Comparison of ENCODE assay signal across 27 cellular contexts in genomic region chr6:161212902-161213301, GRCh38.
"Had no signal": no experiment of that assay in that cellular context is flagged by ENCODE, and none has a peak within 500 bp of the region (broad histone marks: within the 10 kb centered on the region; RNA-seq: fewer than 3 reads in every experiment).

No MANE protein-coding gene starts in this region.

- H3K9me3 ChIP-seq: ascending aorta, body of pancreas had no signal

- H3K27me3 ChIP-seq: ascending aorta, body of pancreas had no signal

- H3K4me3 ChIP-seq: ascending aorta, body of pancreas had no signal

- ATAC-seq: activated naive CD4-positive, alpha-beta T cell treated with anti-CD3 and anti-CD28 coated beads, Interleukin-2, amount 50 U/mL, for 72 hours; activated T-cell treated with anti-CD3 and anti-CD28 coated beads, Interleukin-2, amount 50 U/mL, for 72 hours; body of pancreas; effector memory CD8-positive, alpha-beta T cell; T-helper 17 cell had no signal

- H3K36me3 ChIP-seq: ascending aorta had no signal

- DNase-seq: activated CD4-positive, alpha-beta memory T cell treated with anti-CD3 and anti-CD28 coated beads, Interleukin-2, amount 10 ng/mL, durations not matched to agents 7 days and 5 days; activated CD4-positive, alpha-beta T cell treated with anti-CD3 and anti-CD28 coated beads for 1 hour; activated CD4-positive, alpha-beta T cell treated with anti-CD3 and anti-CD28 coated beads for 4 hours; activated CD4-positive, alpha-beta T cell treated with anti-CD3 and anti-CD28 coated beads, Interleukin-2, amount 10 ng/mL, durations not matched to agents 7 days and 5 days; activated CD4-positive, alpha-beta T cell treated with anti-CD3 and anti-CD28 coated beads, Interleukin-2, amount 50 U/mL, for 4 hours; activated CD4-positive, CD25-positive, alpha-beta regulatory T cell; activated CD8-positive, alpha-beta memory T cell treated with anti-CD3 and anti-CD28 coated beads, Interleukin-2, amount 50 U/mL, for 48 hours; activated gamma-delta T cell; activated naive CD4-positive, alpha-beta T cell; activated naive CD4-positive, alpha-beta T cell treated with anti-CD3 and anti-CD28 coated beads, Interleukin-2, amount 10 ng/mL, durations not matched to agents 7 days and 5 days; activated naive CD8-positive, alpha-beta T cell treated with anti-CD3 and anti-CD28 coated beads, Interleukin-2, amount 10 ng/mL, durations not matched to agents 7 days and 5 days; activated T-cell treated with anti-CD3 and anti-CD28 coated beads for 4 hours; activated T-cell treated with anti-CD3 and anti-CD28 coated beads, Interleukin-2, amount 50 U/mL, for 24 hours; activated T-cell treated with anti-CD3 and anti-CD28 coated beads, Interleukin-2, amount 50 U/mL, for 72 hours; caudate nucleus; cortex of kidney; dermis blood vessel endothelial cell; effector CD4-positive, alpha-beta T cell; effector memory CD8-positive, alpha-beta T cell; foreskin fibroblast; head of caudate nucleus; T-helper 1 cell; T-helper 17 cell had no signal

- H3K27ac ChIP-seq: ascending aorta, body of pancreas, epithelial cell of prostate had no signal

- H3K4me1 ChIP-seq: ascending aorta had no signal
